1 cellular context compared by ENCODE assay signal in the genomic region with DNA sequence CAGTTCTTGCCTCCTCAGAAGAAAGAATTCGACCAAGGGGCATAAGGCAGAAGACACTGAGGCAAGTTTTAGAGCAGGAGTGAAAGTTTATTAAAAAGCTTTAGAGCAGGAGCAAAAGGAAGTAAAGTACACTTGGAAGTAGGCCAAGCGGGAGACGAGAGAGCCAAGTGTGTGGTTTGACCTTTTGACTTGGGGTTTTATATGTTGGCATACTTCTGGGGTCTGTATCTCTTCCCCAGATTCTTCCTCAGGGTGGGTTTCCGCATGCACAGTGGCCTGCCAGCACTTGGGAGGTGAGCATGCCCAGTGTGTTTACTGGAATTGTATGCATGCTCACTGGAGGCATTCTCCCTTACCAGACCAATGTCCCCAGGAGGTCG.
TF ChIP-seq lines count a peak whose summit lies in the region.

No MANE protein-coding gene starts in this region.

TF ChIP-seq in GM23338, 12 proteins besides CTCF, POLR2A, EP300 and RAD21:
- TF ChIP-seq CREB1 (CRISPR knock-in tag; IDR thresholded peaks at IDR 0.05; ENCODE audit: low read depth), result no peak
- TF ChIP-seq, protein P1, sequence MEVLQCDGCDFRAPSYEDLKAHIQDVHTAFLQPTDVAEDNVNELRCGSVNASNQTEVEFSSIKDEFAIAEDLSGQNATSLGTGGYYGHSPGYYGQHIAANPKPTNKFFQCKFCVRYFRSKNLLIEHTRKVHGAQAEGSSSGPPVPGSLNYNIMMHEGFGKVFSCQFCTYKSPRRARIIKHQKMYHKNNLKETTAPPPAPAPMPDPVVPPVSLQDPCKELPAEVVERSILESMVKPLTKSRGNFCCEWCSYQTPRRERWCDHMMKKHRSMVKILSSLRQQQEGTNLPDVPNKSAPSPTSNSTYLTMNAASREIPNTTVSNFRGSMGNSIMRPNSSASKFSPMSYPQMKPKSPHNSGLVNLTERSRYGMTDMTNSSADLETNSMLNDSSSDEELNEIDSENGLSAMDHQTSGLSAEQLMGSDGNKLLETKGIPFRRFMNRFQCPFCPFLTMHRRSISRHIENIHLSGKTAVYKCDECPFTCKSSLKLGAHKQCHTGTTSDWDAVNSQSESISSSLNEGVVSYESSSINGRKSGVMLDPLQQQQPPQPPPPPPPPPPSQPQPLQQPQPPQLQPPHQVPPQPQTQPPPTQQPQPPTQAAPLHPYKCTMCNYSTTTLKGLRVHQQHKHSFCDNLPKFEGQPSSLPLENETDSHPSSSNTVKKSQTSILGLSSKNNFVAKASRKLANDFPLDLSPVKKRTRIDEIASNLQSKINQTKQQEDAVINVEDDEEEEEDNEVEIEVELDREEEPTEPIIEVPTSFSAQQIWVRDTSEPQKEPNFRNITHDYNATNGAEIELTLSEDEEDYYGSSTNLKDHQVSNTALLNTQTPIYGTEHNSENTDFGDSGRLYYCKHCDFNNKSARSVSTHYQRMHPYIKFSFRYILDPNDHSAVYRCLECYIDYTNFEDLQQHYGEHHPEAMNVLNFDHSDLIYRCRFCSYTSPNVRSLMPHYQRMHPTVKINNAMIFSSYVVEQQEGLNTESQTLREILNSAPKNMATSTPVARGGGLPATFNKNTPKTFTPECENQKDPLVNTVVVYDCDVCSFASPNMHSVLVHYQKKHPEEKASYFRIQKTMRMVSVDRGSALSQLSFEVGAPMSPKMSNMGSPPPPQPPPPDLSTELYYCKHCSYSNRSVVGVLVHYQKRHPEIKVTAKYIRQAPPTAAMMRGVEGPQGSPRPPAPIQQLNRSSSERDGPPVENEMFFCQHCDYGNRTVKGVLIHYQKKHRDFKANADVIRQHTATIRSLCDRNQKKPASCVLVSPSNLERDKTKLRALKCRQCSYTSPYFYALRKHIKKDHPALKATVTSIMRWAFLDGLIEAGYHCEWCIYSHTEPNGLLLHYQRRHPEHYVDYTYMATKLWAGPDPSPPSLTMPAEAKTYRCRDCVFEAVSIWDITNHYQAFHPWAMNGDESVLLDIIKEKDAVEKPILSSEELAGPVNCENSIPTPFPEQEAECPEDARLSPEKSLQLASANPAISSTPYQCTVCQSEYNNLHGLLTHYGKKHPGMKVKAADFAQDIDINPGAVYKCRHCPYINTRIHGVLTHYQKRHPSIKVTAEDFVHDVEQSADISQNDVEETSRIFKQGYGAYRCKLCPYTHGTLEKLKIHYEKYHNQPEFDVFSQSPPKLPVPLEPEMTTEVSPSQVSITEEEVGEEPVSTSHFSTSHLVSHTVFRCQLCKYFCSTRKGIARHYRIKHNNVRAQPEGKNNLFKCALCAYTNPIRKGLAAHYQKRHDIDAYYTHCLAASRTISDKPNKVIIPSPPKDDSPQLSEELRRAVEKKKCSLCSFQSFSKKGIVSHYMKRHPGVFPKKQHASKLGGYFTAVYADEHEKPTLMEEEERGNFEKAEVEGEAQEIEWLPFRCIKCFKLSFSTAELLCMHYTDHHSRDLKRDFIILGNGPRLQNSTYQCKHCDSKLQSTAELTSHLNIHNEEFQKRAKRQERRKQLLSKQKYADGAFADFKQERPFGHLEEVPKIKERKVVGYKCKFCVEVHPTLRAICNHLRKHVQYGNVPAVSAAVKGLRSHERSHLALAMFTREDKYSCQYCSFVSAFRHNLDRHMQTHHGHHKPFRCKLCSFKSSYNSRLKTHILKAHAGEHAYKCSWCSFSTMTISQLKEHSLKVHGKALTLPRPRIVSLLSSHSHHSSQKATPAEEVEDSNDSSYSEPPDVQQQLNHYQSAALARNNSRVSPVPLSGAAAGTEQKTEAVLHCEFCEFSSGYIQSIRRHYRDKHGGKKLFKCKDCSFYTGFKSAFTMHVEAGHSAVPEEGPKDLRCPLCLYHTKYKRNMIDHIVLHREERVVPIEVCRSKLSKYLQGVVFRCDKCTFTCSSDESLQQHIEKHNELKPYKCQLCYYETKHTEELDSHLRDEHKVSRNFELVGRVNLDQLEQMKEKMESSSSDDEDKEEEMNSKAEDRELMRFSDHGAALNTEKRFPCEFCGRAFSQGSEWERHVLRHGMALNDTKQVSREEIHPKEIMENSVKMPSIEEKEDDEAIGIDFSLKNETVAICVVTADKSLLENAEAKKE (CRISPR knock-in tag; IDR thresholded peaks at IDR 0.05), result no peak
- TF ChIP-seq, protein P2, sequence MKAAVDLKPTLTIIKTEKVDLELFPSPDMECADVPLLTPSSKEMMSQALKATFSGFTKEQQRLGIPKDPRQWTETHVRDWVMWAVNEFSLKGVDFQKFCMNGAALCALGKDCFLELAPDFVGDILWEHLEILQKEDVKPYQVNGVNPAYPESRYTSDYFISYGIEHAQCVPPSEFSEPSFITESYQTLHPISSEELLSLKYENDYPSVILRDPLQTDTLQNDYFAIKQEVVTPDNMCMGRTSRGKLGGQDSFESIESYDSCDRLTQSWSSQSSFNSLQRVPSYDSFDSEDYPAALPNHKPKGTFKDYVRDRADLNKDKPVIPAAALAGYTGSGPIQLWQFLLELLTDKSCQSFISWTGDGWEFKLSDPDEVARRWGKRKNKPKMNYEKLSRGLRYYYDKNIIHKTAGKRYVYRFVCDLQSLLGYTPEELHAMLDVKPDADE (IDR thresholded peaks at IDR 0.05), result no peak
- no peak for TF ChIP-seq ZNF114 (CRISPR knock-in tag; IDR thresholded peaks at IDR 0.05)
- no peak for TF ChIP-seq EZH2 (IDR thresholded peaks at IDR 0.05; ENCODE audit: low read depth, unreplicated experiment)
- no peak for TF ChIP-seq STAT1 (IDR thresholded peaks at IDR 0.05; ENCODE audit: unreplicated experiment)
- no peak for TF ChIP-seq EZH2phosphoT487 (IDR thresholded peaks at IDR 0.05; ENCODE audit: unreplicated experiment)
- TF ChIP-seq, protein P3, sequence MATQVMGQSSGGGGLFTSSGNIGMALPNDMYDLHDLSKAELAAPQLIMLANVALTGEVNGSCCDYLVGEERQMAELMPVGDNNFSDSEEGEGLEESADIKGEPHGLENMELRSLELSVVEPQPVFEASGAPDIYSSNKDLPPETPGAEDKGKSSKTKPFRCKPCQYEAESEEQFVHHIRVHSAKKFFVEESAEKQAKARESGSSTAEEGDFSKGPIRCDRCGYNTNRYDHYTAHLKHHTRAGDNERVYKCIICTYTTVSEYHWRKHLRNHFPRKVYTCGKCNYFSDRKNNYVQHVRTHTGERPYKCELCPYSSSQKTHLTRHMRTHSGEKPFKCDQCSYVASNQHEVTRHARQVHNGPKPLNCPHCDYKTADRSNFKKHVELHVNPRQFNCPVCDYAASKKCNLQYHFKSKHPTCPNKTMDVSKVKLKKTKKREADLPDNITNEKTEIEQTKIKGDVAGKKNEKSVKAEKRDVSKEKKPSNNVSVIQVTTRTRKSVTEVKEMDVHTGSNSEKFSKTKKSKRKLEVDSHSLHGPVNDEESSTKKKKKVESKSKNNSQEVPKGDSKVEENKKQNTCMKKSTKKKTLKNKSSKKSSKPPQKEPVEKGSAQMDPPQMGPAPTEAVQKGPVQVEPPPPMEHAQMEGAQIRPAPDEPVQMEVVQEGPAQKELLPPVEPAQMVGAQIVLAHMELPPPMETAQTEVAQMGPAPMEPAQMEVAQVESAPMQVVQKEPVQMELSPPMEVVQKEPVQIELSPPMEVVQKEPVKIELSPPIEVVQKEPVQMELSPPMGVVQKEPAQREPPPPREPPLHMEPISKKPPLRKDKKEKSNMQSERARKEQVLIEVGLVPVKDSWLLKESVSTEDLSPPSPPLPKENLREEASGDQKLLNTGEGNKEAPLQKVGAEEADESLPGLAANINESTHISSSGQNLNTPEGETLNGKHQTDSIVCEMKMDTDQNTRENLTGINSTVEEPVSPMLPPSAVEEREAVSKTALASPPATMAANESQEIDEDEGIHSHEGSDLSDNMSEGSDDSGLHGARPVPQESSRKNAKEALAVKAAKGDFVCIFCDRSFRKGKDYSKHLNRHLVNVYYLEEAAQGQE (IDR thresholded peaks at IDR 0.05; ENCODE audit: unreplicated experiment), result no peak
- TF ChIP-seq NANOG (IDR thresholded peaks at IDR 0.05; ENCODE audit: borderline replicate concordance), result no peak
- no peak for TF ChIP-seq JUNB (IDR thresholded peaks at IDR 0.05; ENCODE audit: unreplicated experiment)
- no peak for TF ChIP-seq POLR2AphosphoS5 (IDR thresholded peaks at IDR 0.05; ENCODE audit: low read depth)
- no peak for TF ChIP-seq ZNF331 (CRISPR knock-in tag; IDR thresholded peaks at IDR 0.05; ENCODE audit: low read depth)
